Comparison of ENCODE assay signal across 25 cellular contexts in genomic region chr10:126140746-126141273, GRCh38.
"Had no signal": no experiment of that assay in that cellular context is flagged by ENCODE, and none has a peak within 500 bp of the region (broad histone marks: within the 10 kb centered on the region; RNA-seq: fewer than 3 reads in every experiment).

No MANE protein-coding gene starts in this region.

- H3K36me3 ChIP-seq: ascending aorta, Peyer's patch had no signal

- H3K9me3 Mint-ChIP-seq: activated T-cell treated with anti-CD3 and anti-CD28 coated beads, Interleukin-2, amount 50 U/mL, for 4 hours had no signal

- H3K36me3 Mint-ChIP-seq: activated CD4-positive, alpha-beta memory T cell treated with anti-CD3 and anti-CD28 coated beads for 36 hours; activated naive CD4-positive, alpha-beta T cell treated with anti-CD3 and anti-CD28 coated beads, Interleukin-2, amount 50 U/mL, for 72 hours had no signal

- DNase-seq: activated B cell treated with CpG ODN at 0.5 μM for 24 hours; activated CD4-positive, alpha-beta memory T cell treated with anti-CD3 and anti-CD28 coated beads for 36 hours; activated CD4-positive, alpha-beta T cell treated with anti-CD3 and anti-CD28 coated beads for 1 hour; activated CD4-positive, alpha-beta T cell treated with anti-CD3 and anti-CD28 coated beads, Interleukin-2, amount 10 ng/mL, durations not matched to agents 24 days and 14 days; activated CD8-positive, alpha-beta memory T cell treated with anti-CD3 and anti-CD28 coated beads for 24 hours; activated effector memory CD4-positive, alpha-beta T cell treated with anti-CD3 and anti-CD28 coated beads, Interleukin-2, amount 50 U/mL, for 16 hours; activated naive CD4-positive, alpha-beta T cell treated with Interleukin-2 at 50 U/mL for 16 hours; activated naive CD8-positive, alpha-beta T cell treated with anti-CD3 and anti-CD28 coated beads, Interleukin-2, amount 50 U/mL, for 24 hours; activated T-cell treated with anti-CD3 and anti-CD28 coated beads, Interleukin-2, amount 50 U/mL, for 4 hours; amniotic stem cell; body of pancreas; Kasumi-1; KBM-7; MV-4-11; NCI-H1105; NCI-H1436; NCI-H187; NCI-H2081 treated with DMSO at 0.1 percent for 48 hours; NCI-H446; NCI-H524; Peyer's patch; SHP77 treated with DMSO at 0.1 percent for 48 hours had no signal

- H3K27ac Mint-ChIP-seq: activated B cell treated with CpG ODN at 0.5 μM for 24 hours; activated CD4-positive, alpha-beta memory T cell treated with anti-CD3 and anti-CD28 coated beads for 36 hours; activated CD4-positive, alpha-beta T cell treated with anti-CD3 and anti-CD28 coated beads, Interleukin-2, amount 10 ng/mL, durations not matched to agents 24 days and 14 days; activated naive CD4-positive, alpha-beta T cell treated with anti-CD3 and anti-CD28 coated beads, Interleukin-2, amount 50 U/mL, for 72 hours; activated naive CD8-positive, alpha-beta T cell treated with anti-CD3 and anti-CD28 coated beads, Interleukin-2, amount 50 U/mL, for 24 hours; T-helper 1 cell treated with Interleukin-12 subunit alpha and Interleukin-12 subunit beta and Interleukin-4 antibody, amounts not matched to agents 30 μg/mL and 1 μg/mL, for 36 hours had no signal

- H3K27me3 ChIP-seq: ascending aorta, body of pancreas, Peyer's patch had no signal

- H3K9me3 ChIP-seq: body of pancreas, Peyer's patch had no signal

- H3K4me1 Mint-ChIP-seq: activated naive CD8-positive, alpha-beta T cell treated with anti-CD3 and anti-CD28 coated beads, Interleukin-2, amount 50 U/mL, for 24 hours had no signal

- H3K27ac ChIP-seq: ascending aorta, body of pancreas, Peyer's patch had no signal

- H3K4me1 ChIP-seq: ascending aorta, body of pancreas, Peyer's patch had no signal

- H3K27me3 Mint-ChIP-seq: activated CD4-positive, alpha-beta memory T cell treated with anti-CD3 and anti-CD28 coated beads for 36 hours; activated CD4-positive, alpha-beta T cell treated with anti-CD3 and anti-CD28 coated beads, Interleukin-2, amount 10 ng/mL, durations not matched to agents 24 days and 14 days had no signal

- H3K4me3 Mint-ChIP-seq: activated B cell treated with CpG ODN at 0.5 μM for 24 hours; activated CD4-positive, alpha-beta memory T cell treated with anti-CD3 and anti-CD28 coated beads for 36 hours; activated CD4-positive, alpha-beta T cell treated with anti-CD3 and anti-CD28 coated beads, Interleukin-2, amount 10 ng/mL, durations not matched to agents 24 days and 14 days; activated naive CD8-positive, alpha-beta T cell treated with anti-CD3 and anti-CD28 coated beads, Interleukin-2, amount 50 U/mL, for 24 hours; activated T-cell treated with anti-CD3 and anti-CD28 coated beads, Interleukin-2, amount 50 U/mL, for 4 hours; T-helper 1 cell treated with Interleukin-12 subunit alpha and Interleukin-12 subunit beta and Interleukin-4 antibody, amounts not matched to agents 30 μg/mL and 1 μg/mL, for 36 hours had no signal

- ATAC-seq: activated naive CD4-positive, alpha-beta T cell treated with anti-CD3 and anti-CD28 coated beads, Interleukin-2, amount 50 U/mL, for 72 hours; activated naive CD8-positive, alpha-beta T cell treated with anti-CD3 and anti-CD28 coated beads, Interleukin-2, amount 50 U/mL, for 24 hours; activated T-cell treated with anti-CD3 and anti-CD28 coated beads, Interleukin-2, amount 50 U/mL, for 4 hours; body of pancreas had no signal

- H3K4me3 ChIP-seq: ascending aorta, body of pancreas, Peyer's patch had no signal
